ENCODE assay signal across 14 cellular contexts in genomic region chr1:11286735-11287410, GRCh38. TPM values are rescaled to one million over a fixed set of nuclear protein-coding genes. Genes with fewer than 3 reads are reported as not detected.
A peak's percentile ranks its signal among the peaks of the same experiment; 100 is the strongest.
DNase-seq lines count a peak whose midpoint lies in the region; ATAC-seq, FAIRE-seq and TF ChIP-seq lines count a peak whose summit lies in the region.
"Had no signal": no experiment of that assay in that cellular context is flagged by ENCODE, and none has a peak within 500 bp of the region (broad histone marks: within the 10 kb centered on the region; RNA-seq: fewer than 3 reads in every experiment).

No MANE protein-coding gene starts in this region.

- no peak overlapping the region for H3K23ac ChIP-seq in H9 (ENCODE audit: insufficient read length, low read depth, low read length)

- intact Hi-C loops in activated T-helper 2 cell treated with anti-CD3 and anti-CD28 coated beads, Interferon-gamma antibody, Interleukin-2, Interleukin-4, amounts not matched to agents 10 μg/mL and 5 μg/mL and 100 μg/mL, durations not matched to agents 14 hours and 24 hours and 36 hours (cut with micrococcal nuclease) = no loop called here
- intact Hi-C loops in Calu3 (cut with micrococcal nuclease; ENCODE audit: unreplicated experiment) = no loop called here
- intact Hi-C loops in left colon (cut with DNase I, micrococcal nuclease) = no loop called here

- peak overlapping the region; percentile 85 for H3K27ac ChIP-seq in H9 (ENCODE audit: insufficient read length, low read depth, low read length)
- H3K27ac ChIP-seq in brain microvascular endothelial cell = no peak overlapping the region
- H3K27ac ChIP-seq: colonic mucosa had no signal

- no peak overlapping the region for H2BK120ac ChIP-seq in H9 (ENCODE audit: low read depth, low read length, poor library complexity, severe bottlenecking)

- no peak overlapping the region for H3T11ph ChIP-seq in H9 (ENCODE audit: low read length)

- H3K79me1 ChIP-seq in H9 (ENCODE audit: insufficient read depth, low read depth, low read length, poor library complexity, severe bottlenecking) = peaks cover 5% of the 10 kb centered on the region

- peak overlapping the region in 1 of 2 experiments; percentile 37; a peak in 2 of 5 replicates for H3K4me3 Mint-ChIP-seq in H9
- H3K4me3 Mint-ChIP-seq in activated T-helper 2 cell treated with anti-CD3 and anti-CD28 coated beads, Interferon-gamma antibody, Interleukin-2, Interleukin-4, amounts not matched to agents 10 μg/mL and 5 μg/mL and 100 μg/mL, durations not matched to agents 14 hours and 24 hours and 36 hours (ENCODE audit: low read depth) = no peak overlapping the region
- H3K4me3 Mint-ChIP-seq in Calu3 (ENCODE audit: low read depth, unreplicated experiment) = no peak overlapping the region
- H3K4me3 Mint-ChIP-seq: stimulated activated naive B cell treated with anti-CD40 and anti-IgM and Interleukin-4, amounts not matched to agents 10 μg/mL and 1 μg/mL and 100 μg/mL, for 72 hours had no signal

- no peaks in the 10 kb centered on the region for H3K36me3 ChIP-seq in brain microvascular endothelial cell (replicated peaks)
- no peaks in the 10 kb centered on the region for H3K36me3 ChIP-seq in kidney epithelial cell (ENCODE audit: control insufficient read depth, insufficient read depth, low read length)
- H3K36me3 ChIP-seq: colonic mucosa had no signal

- no peak for ATAC-seq in left colon
- ATAC-seq: PC-3; stimulated activated naive B cell treated with anti-CD40 and anti-IgM and Interleukin-4, amounts not matched to agents 10 μg/mL and 1 μg/mL and 100 μg/mL, for 72 hours had no signal

- H4K5ac ChIP-seq in H9 (ENCODE audit: insufficient read length, low read depth, low read length) = no peak overlapping the region

- no CpG with 5 or more reads among the region's 3 CpGs for WGBS in H9 (ENCODE audit: extremely low coverage, insufficient read length, low lambda C conversion rate)

- H3K27me3 Mint-ChIP-seq in H9 (ENCODE audit: low read depth) = no peaks in the 10 kb centered on the region
- no peaks in the 10 kb centered on the region for H3K27me3 Mint-ChIP-seq in activated T-helper 2 cell treated with anti-CD3 and anti-CD28 coated beads, Interferon-gamma antibody, Interleukin-2, Interleukin-4, amounts not matched to agents 10 μg/mL and 5 μg/mL and 100 μg/mL, durations not matched to agents 14 hours and 24 hours and 36 hours (ENCODE audit: low read depth)
- no peaks in the 10 kb centered on the region for H3K27me3 Mint-ChIP-seq in Calu3 (ENCODE audit: unreplicated experiment)
- H3K27me3 Mint-ChIP-seq: naive B cell; stimulated activated naive B cell treated with anti-CD40 and anti-IgM and Interleukin-4, amounts not matched to agents 10 μg/mL and 1 μg/mL and 100 μg/mL, for 72 hours had no signal

- H4K8ac ChIP-seq in H9 (replicated peaks; ENCODE audit: insufficient read length, low read depth, low read length) = no peak overlapping the region

- FAIRE-seq in urothelium cell line (lab: Jason Lieb, UNC) = no peak

- DNase-seq in AG20443 (ENCODE audit: low spot score) (peak; percentile 43), H9 (peak; percentile 58), brain microvascular endothelial cell (peak; percentile 17), kidney epithelial cell (ENCODE audit: low read depth) (peak; percentile 26), urothelium cell line (ENCODE audit: low spot score) (no peak), Calu3 (no peak), left colon (no peak)
- DNase-seq in activated T-helper 2 cell treated with anti-CD3 and anti-CD28 coated beads, Interferon-gamma antibody, Interleukin-2, Interleukin-4, amounts not matched to agents 10 μg/mL and 5 μg/mL and 100 μg/mL, durations not matched to agents 14 hours and 24 hours and 36 hours (ENCODE audit: low spot score) = no peak
- DNase-seq: colonic mucosa; naive B cell; NCI-H1417 treated with DMSO at 0.1 percent for 48 hours; stimulated activated naive B cell treated with anti-CD40 and anti-IgM and Interleukin-4, amounts not matched to agents 10 μg/mL and 1 μg/mL and 100 μg/mL, for 72 hours; T1000 had no signal

- H3K9me3 Mint-ChIP-seq in H9 = no peaks in the 10 kb centered on the region
- peaks cover 3% of the 10 kb centered on the region for H3K9me3 Mint-ChIP-seq in activated T-helper 2 cell treated with anti-CD3 and anti-CD28 coated beads, Interferon-gamma antibody, Interleukin-2, Interleukin-4, amounts not matched to agents 10 μg/mL and 5 μg/mL and 100 μg/mL, durations not matched to agents 14 hours and 24 hours and 36 hours
- H3K9me3 Mint-ChIP-seq in Calu3 (ENCODE audit: low read depth, unreplicated experiment) = no peaks in the 10 kb centered on the region
- H3K9me3 Mint-ChIP-seq: naive B cell; stimulated activated naive B cell treated with anti-CD40 and anti-IgM and Interleukin-4, amounts not matched to agents 10 μg/mL and 1 μg/mL and 100 μg/mL, for 72 hours had no signal

- H4K91ac ChIP-seq in H9 (ENCODE audit: insufficient read length, low read depth, low read length) = no peak overlapping the region

- TF ChIP-seq CTCF in H9 (conservative IDR thresholded peaks at IDR 0.05) (no peak), brain microvascular endothelial cell (IDR thresholded peaks at IDR 0.05; ENCODE audit: low read depth, low read length, missing control alignments) (no peak), kidney epithelial cell (IDR thresholded peaks at IDR 0.05; ENCODE audit: insufficient read depth, low read length, poor library complexity, severe bottlenecking) (no peak), Calu3 (IDR thresholded peaks at IDR 0.05; ENCODE audit: unreplicated experiment) (no peak)

- CTCF ChIA-PET in Calu3 (lab: Charles Lee) = interaction anchor here (1.2 kb wide), 1 partner anchor 359 kb away, joined by 3 read pairs; no protein-coding TSS in a partner anchor

- no peaks in the 10 kb centered on the region for H4K20me1 ChIP-seq in H9 (ENCODE audit: control insufficient read depth, insufficient read depth, insufficient read length)

- no peak overlapping the region for H3K9ac ChIP-seq in H9 (ENCODE audit: extremely low read depth, insufficient read length, low read length)

- peaks cover 2% of the 10 kb centered on the region; the same call in 1 of the 2 replicates for H3K79me2 ChIP-seq in H9 (ENCODE audit: insufficient read depth, low read length)

- in situ Hi-C loops in brain microvascular endothelial cell (cut with HindIII; ENCODE audit: low pct_ligation_motif_present, low sequenced_read_pairs) = no loop called here

- no peak overlapping the region for H3K4ac ChIP-seq in H9 (ENCODE audit: low read depth, low read length)

- H2BK15ac ChIP-seq in H9 (ENCODE audit: low read depth, low read length) = no peak overlapping the region

- no peak overlapping the region for H2AK5ac ChIP-seq in H9 (ENCODE audit: insufficient read length, low read length)

- H2BK5ac ChIP-seq in H9 (ENCODE audit: insufficient read length, low read length) = no peak overlapping the region

- H3K4me3 ChIP-seq in brain microvascular endothelial cell (ENCODE audit: low read depth, low read length) (no peak overlapping the region), kidney epithelial cell (ENCODE audit: low read depth, low read length) (no peak overlapping the region)
- H3K4me3 ChIP-seq: colonic mucosa had no signal

- H3K36me3 Mint-ChIP-seq in H9 (ENCODE audit: insufficient read depth in 1 of 3, low read depth in 3 of 3) (peaks cover 15 to 54% (median 25%) of the 10 kb centered on the region in 3 experiments; a peak in 6 of 7 replicates), Calu3 (ENCODE audit: insufficient read depth, unreplicated experiment) (no peaks in the 10 kb centered on the region)
- peaks cover 68% of the 10 kb centered on the region for H3K36me3 Mint-ChIP-seq in activated T-helper 2 cell treated with anti-CD3 and anti-CD28 coated beads, Interferon-gamma antibody, Interleukin-2, Interleukin-4, amounts not matched to agents 10 μg/mL and 5 μg/mL and 100 μg/mL, durations not matched to agents 14 hours and 24 hours and 36 hours (ENCODE audit: low read depth)

- H3K4me2 ChIP-seq in H9 (ENCODE audit: insufficient read depth, insufficient read length, low read length) = peak overlapping the region; percentile 29

- peaks cover 17% of the 10 kb centered on the region; the same call in 1 of the 2 replicates for H3K4me1 ChIP-seq in H9 (ENCODE audit: insufficient read depth, low read length)
- H3K4me1 ChIP-seq: colonic mucosa had no signal

- H3K23me2 ChIP-seq in H9 (ENCODE audit: insufficient read length, low read depth, low read length, poor library complexity, severe bottlenecking) = no peaks in the 10 kb centered on the region

- H3K56ac ChIP-seq in H9 (ENCODE audit: insufficient read length, low read depth, low read length) = no peak overlapping the region

- no peak overlapping the region for H2BK12ac ChIP-seq in H9 (ENCODE audit: insufficient read length, low read depth, low read length)

- H3K14ac ChIP-seq in H9 (ENCODE audit: insufficient read depth, low read length) = no peak overlapping the region

- peak overlapping the region; percentile 56 to 98 (median 84) for H3K27ac Mint-ChIP-seq in H9
- no peak overlapping the region for H3K27ac Mint-ChIP-seq in activated T-helper 2 cell treated with anti-CD3 and anti-CD28 coated beads, Interferon-gamma antibody, Interleukin-2, Interleukin-4, amounts not matched to agents 10 μg/mL and 5 μg/mL and 100 μg/mL, durations not matched to agents 14 hours and 24 hours and 36 hours
- H3K27ac Mint-ChIP-seq in Calu3 (ENCODE audit: unreplicated experiment) = no peak overlapping the region

- no peaks in the 10 kb centered on the region for H3K9me3 ChIP-seq in H9 (ENCODE audit: control insufficient read depth, low read depth, low read length)
- H3K9me3 ChIP-seq: colonic mucosa had no signal

- H3K18ac ChIP-seq in H9 (ENCODE audit: insufficient read length, low read depth, low read length) = no peak overlapping the region

- H2AFZ ChIP-seq in H9 (ENCODE audit: low read length) = no peak overlapping the region

- H3K27me3 ChIP-seq in H9 (ENCODE audit: insufficient read depth, low read length) (no peaks in the 10 kb centered on the region), brain microvascular endothelial cell (replicated peaks) (no peaks in the 10 kb centered on the region), kidney epithelial cell (ENCODE audit: control insufficient read depth, insufficient read depth, low read length) (no peaks in the 10 kb centered on the region)
- H3K27me3 ChIP-seq: colonic mucosa had no signal

- peaks cover 43 to 48% of the 10 kb centered on the region in 2 experiments for H3K4me1 Mint-ChIP-seq in H9
- H3K4me1 Mint-ChIP-seq in activated T-helper 2 cell treated with anti-CD3 and anti-CD28 coated beads, Interferon-gamma antibody, Interleukin-2, Interleukin-4, amounts not matched to agents 10 μg/mL and 5 μg/mL and 100 μg/mL, durations not matched to agents 14 hours and 24 hours and 36 hours (ENCODE audit: low read depth) = peaks cover 47% of the 10 kb centered on the region
- no peaks in the 10 kb centered on the region for H3K4me1 Mint-ChIP-seq in Calu3 (ENCODE audit: low read depth, unreplicated experiment)

- BruUV-seq in Calu3 (replicated peaks; lab: Mats Ljungman, UMichigan) = no TSS peak

- no peak overlapping the region for H2BK20ac ChIP-seq in H9 (ENCODE audit: low read depth, low read length, poor library complexity, severe bottlenecking)

RNA-seq across cellular contexts. Expression of gene UBIAD1, which starts 13.9 kb away (rescaled TPM):
- 30.2 and 31.8 TPM in 2 replicates for total RNA-seq in H9 (2021)
- total RNA-seq in kidney epithelial cell = 10.9 and 16.0 TPM in 2 replicates
- total RNA-seq in activated T-helper 2 cell treated with anti-CD3 and anti-CD28 coated beads, Interferon-gamma antibody, Interleukin-2, Interleukin-4, amounts not matched to agents 10 μg/mL and 5 μg/mL and 100 μg/mL, durations not matched to agents 14 hours and 24 hours and 36 hours = 22.7 and 25.1 TPM in 2 replicates
- 13.7 and 14.1 TPM in 2 replicates for total RNA-seq in Calu3 (2022)
- 10 to 100 TPM; 11.0 to 12.4 TPM for total RNA-seq in left colon

RNA-seq across cellular contexts. Expression of gene MTOR, which starts 24.5 kb away (rescaled TPM):
- total RNA-seq in H9 (2021) (62.9 and 67.5 TPM in 2 replicates), kidney epithelial cell (41.3 and 48.1 TPM in 2 replicates), Calu3 (2022) (36.1 and 40.2 TPM in 2 replicates), left colon (10 to 100 TPM; 31.0 to 40.1 TPM)
- 43.3 and 44.5 TPM in 2 replicates for total RNA-seq in activated T-helper 2 cell treated with anti-CD3 and anti-CD28 coated beads, Interferon-gamma antibody, Interleukin-2, Interleukin-4, amounts not matched to agents 10 μg/mL and 5 μg/mL and 100 μg/mL, durations not matched to agents 14 hours and 24 hours and 36 hours

Comparison
In these comparisons a context has a peak if more than half of its experiments do, and no peak if none do; other contexts are left out.
1. DNase-seq: peak in AG20443 (single experiment), H9 (single experiment), brain microvascular endothelial cell (single experiment) and kidney epithelial cell (single experiment); none in urothelium cell line (single experiment), activated T-helper 2 cell treated with anti-CD3 and anti-CD28 coated beads, Interferon-gamma antibody, Interleukin-2, Interleukin-4, amounts not matched to agents 10 μg/mL and 5 μg/mL and 100 μg/mL, durations not matched to agents 14 hours and 24 hours and 36 hours (single experiment), Calu3 (single experiment) and left colon (0 of 2).
2. H3K27ac Mint-ChIP-seq: peak in H9 (3 of 3); none in activated T-helper 2 cell treated with anti-CD3 and anti-CD28 coated beads, Interferon-gamma antibody, Interleukin-2, Interleukin-4, amounts not matched to agents 10 μg/mL and 5 μg/mL and 100 μg/mL, durations not matched to agents 14 hours and 24 hours and 36 hours (single experiment) and Calu3 (single experiment).